In the genomic region with DNA sequence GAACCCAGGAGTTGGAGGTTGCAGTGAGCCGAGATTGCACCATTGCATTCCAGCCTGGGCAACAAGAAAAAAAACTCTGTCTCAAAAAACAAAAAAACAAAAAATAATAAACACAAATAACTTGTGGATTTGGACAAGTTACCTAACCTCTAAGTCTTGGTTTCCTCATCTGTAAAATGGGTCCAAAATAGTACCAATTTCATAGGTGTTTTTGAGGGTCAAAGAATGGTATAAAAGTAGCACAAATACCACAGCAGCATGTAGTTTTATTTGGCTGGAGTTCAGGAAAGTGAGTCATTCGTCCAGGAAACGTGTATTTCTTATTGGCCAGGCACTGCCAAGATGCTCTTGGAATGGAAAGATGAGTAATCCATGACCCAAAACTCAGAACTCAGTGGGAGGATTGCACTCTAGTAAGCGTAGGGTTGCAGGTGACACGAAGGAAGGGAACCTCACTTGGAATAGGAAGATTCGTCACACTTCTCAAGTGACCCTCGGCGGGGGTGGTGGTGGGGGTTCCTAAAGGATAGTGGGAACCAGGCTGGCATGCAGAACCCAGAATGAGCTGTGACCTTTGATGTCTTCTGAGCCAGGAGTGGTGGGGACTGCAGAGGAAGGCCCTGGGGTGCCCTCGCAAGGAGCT, we compare ENCODE assay signal across 9 cellular contexts. TPM values are rescaled to one million over a fixed set of nuclear protein-coding genes. Genes with fewer than 3 reads are reported as not detected.
A peak's percentile ranks its signal among the peaks of the same experiment; 100 is the strongest.
DNase-seq lines count a peak whose midpoint lies in the region; ATAC-seq, FAIRE-seq and TF ChIP-seq lines count a peak whose summit lies in the region.
"Had no signal": no experiment of that assay in that cellular context is flagged by ENCODE, and none has a peak within 500 bp of the region (broad histone marks: within the 10 kb centered on the region; RNA-seq: fewer than 3 reads in every experiment).

No MANE protein-coding gene starts in this region.

- peaks cover 4% of the 10 kb centered on the region for H3K36me3 Mint-ChIP-seq in astrocyte (ENCODE audit: low read depth, unreplicated experiment)

- FAIRE-seq in astrocyte (lab: Jason Lieb, UNC), result peak; percentile 98

- TF ChIP-seq CTCF in astrocyte (IDR thresholded peaks at IDR 0.05; ENCODE audit: insufficient read depth, low read depth, low read length), result no peak
- TF ChIP-seq CTCF in GM13976 (IDR thresholded peaks at IDR 0.05; ENCODE audit: borderline replicate concordance, control extremely low read depth, extremely low read depth, insufficient read depth, missing control alignments), result no peak

- no peaks in the 10 kb centered on the region for H4K20me1 ChIP-seq in astrocyte (ENCODE audit: insufficient read depth, low read length)

- DNase-seq in AG08395 (ENCODE audit: low spot score) (peak; percentile 94), HT1080 (ENCODE audit: low read depth) (peak; percentile 95), astrocyte (ENCODE audit: low read depth) (peak; percentile 96), lung microvascular endothelial cell (ENCODE audit: low read depth in 2 of 2) (peak; percentile 95 to 96), GM13976 (ENCODE audit: low spot score) (no peak), SK-N-DZ (ENCODE audit: low spot score) (no peak), NOMO-1 (lab: John Stamatoyannopoulos, UW; ENCODE audit: unreplicated experiment in 2 of 2) (no peak)

- peak overlapping the region; percentile 55 for H3K27ac Mint-ChIP-seq in astrocyte (ENCODE audit: unreplicated experiment)

- H3K4me3 ChIP-seq in astrocyte (ENCODE audit: insufficient read depth, low read depth, low read length), result no peak overlapping the region
- H3K4me3 ChIP-seq: uterus had no signal

- H3K79me2 ChIP-seq in astrocyte (ENCODE audit: insufficient read depth, low read length), result no peaks in the 10 kb centered on the region

- in situ Hi-C loops in GM13976 (cut with MboI; ENCODE audit: low sequenced_read_pairs, unreplicated experiment), result no loop called here

- no peaks in the 10 kb centered on the region for H3K36me3 ChIP-seq in astrocyte (ENCODE audit: insufficient read depth, low read length)
- H3K36me3 ChIP-seq: uterus had no signal

- H3K9me3 ChIP-seq in astrocyte (ENCODE audit: insufficient read depth, low read depth, low read length), result no peaks in the 10 kb centered on the region
- H3K9me3 ChIP-seq: uterus had no signal

- H3K4me1 ChIP-seq in astrocyte (ENCODE audit: insufficient read depth, low read length), result peaks cover 32% of the 10 kb centered on the region
- H3K4me1 ChIP-seq: uterus had no signal

- H3K27me3 Mint-ChIP-seq in astrocyte (ENCODE audit: low read depth, unreplicated experiment), result no peaks in the 10 kb centered on the region

- H3K9me3 Mint-ChIP-seq in astrocyte (ENCODE audit: unreplicated experiment), result no peaks in the 10 kb centered on the region

- H2AFZ ChIP-seq in astrocyte (ENCODE audit: low read depth, low read length), result no peak overlapping the region

- H3K4me1 Mint-ChIP-seq in astrocyte (ENCODE audit: low read depth, unreplicated experiment), result peaks cover 50% of the 10 kb centered on the region

- peak overlapping the region; percentile 35 for H3K27ac ChIP-seq in astrocyte (ENCODE audit: low read depth, low read length)
- H3K27ac ChIP-seq: uterus had no signal

- peak overlapping the region; percentile 41 for H3K4me2 ChIP-seq in astrocyte (ENCODE audit: low read length)

- H3K9ac ChIP-seq in astrocyte (ENCODE audit: low read length), result peak overlapping the region; percentile 20

- peak overlapping the region; percentile 8 for H3K4me3 Mint-ChIP-seq in astrocyte (ENCODE audit: unreplicated experiment)

- ATAC-seq in GM19395 (IDR thresholded peaks at IDR 0.05; ENCODE audit: unreplicated experiment), result no peak

- no peaks in the 10 kb centered on the region for H3K27me3 ChIP-seq in astrocyte (ENCODE audit: insufficient read depth, low read length)
- H3K27me3 ChIP-seq: uterus had no signal

RNA-seq across cellular contexts. Expression of gene GRHL1, which starts 24.4 kb away (rescaled TPM):
- 0.11 and 0.17 TPM in 2 replicates for total RNA-seq in HT1080 (2014; rRNA removed; shearing (Covaris generic))
- 0.06 and 0.42 TPM in 2 replicates for polyA plus RNA-seq in HT1080 (2015; cell fraction: cytosol; rRNA removed)
- 0.44 and 0.53 TPM in 2 replicates for polyA plus RNA-seq in HT1080 (2015; cell fraction: nucleus; rRNA removed)
- 2.5 and 4.1 TPM in 2 replicates for total RNA-seq in astrocyte
- 0.22 and 0.40 TPM in 2 replicates for total RNA-seq in lung microvascular endothelial cell
- polyA plus RNA-seq in SK-N-DZ (2014; cell fraction: cytosol; rRNA removed), result 3.4 and 8.7 TPM in 2 replicates
- 14.4 and 24.5 TPM in 2 replicates for polyA plus RNA-seq in SK-N-DZ (2014; cell fraction: nucleus; rRNA removed)

Comparison
In these comparisons a context has a peak if more than half of its experiments do, and no peak if none do; other contexts are left out.
1. DNase-seq: peak in AG08395 (single experiment), HT1080 (single experiment), astrocyte (single experiment) and lung microvascular endothelial cell (2 of 2); none in GM13976 (single experiment), SK-N-DZ (single experiment) and NOMO-1 (0 of 2).